1 cellular context compared by ENCODE assay signal in the genomic region with DNA sequence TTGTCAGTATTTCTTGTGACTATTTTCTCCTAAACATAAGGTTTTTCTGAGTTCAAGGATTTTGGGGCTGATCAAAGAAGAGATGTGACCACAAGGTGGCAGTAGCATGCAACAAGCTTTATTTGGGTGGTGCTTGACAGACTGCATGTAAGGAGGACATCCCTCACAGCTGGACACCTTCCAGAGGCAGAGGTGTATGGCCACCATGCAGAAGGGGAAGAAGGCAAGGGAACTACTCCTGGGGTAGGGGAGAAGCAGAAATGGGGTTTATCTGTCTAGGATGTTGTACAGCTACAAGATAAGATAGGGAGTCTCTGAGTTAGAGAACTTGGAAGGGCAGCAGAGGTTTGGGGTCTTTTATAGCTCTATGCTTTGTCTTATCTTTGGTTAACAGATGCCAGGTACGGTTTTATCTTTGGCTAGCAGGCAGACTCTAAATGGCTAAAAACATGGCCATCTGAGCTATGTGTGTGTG.
TF ChIP-seq lines count a peak whose summit lies in the region.

No MANE protein-coding gene starts in this region.

TF ChIP-seq in K562, 482 proteins besides CTCF, POLR2A, EP300 and RAD21 (continued from another document and continues in another):
- TF ChIP-seq, protein P1, sequence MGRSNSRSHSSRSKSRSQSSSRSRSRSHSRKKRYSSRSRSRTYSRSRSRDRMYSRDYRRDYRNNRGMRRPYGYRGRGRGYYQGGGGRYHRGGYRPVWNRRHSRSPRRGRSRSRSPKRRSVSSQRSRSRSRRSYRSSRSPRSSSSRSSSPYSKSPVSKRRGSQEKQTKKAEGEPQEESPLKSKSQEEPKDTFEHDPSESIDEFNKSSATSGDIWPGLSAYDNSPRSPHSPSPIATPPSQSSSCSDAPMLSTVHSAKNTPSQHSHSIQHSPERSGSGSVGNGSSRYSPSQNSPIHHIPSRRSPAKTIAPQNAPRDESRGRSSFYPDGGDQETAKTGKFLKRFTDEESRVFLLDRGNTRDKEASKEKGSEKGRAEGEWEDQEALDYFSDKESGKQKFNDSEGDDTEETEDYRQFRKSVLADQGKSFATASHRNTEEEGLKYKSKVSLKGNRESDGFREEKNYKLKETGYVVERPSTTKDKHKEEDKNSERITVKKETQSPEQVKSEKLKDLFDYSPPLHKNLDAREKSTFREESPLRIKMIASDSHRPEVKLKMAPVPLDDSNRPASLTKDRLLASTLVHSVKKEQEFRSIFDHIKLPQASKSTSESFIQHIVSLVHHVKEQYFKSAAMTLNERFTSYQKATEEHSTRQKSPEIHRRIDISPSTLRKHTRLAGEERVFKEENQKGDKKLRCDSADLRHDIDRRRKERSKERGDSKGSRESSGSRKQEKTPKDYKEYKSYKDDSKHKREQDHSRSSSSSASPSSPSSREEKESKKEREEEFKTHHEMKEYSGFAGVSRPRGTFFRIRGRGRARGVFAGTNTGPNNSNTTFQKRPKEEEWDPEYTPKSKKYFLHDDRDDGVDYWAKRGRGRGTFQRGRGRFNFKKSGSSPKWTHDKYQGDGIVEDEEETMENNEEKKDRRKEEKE (IDR thresholded peaks at IDR 0.05; ENCODE audit: borderline replicate concordance in 1 of 2, control insufficient read depth in 1 of 2, low read depth in 2 of 2, low read length in 1 of 2), result no peak
- TF ChIP-seq, protein P2, sequence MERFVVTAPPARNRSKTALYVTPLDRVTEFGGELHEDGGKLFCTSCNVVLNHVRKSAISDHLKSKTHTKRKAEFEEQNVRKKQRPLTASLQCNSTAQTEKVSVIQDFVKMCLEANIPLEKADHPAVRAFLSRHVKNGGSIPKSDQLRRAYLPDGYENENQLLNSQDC (CRISPR knock-in tag; IDR thresholded peaks at IDR 0.05), result no peak
- TF ChIP-seq SNIP1 (IDR thresholded peaks at IDR 0.05; ENCODE audit: low read depth) (no peak), SPI1 (IDR thresholded peaks at IDR 0.05; ENCODE audit: borderline replicate concordance, low read depth, low read length) (peak; percentile 70; the same call in 1 of the 2 replicates), TAF15 (IDR thresholded peaks at IDR 0.05; ENCODE audit: low read depth, low read length) (no peak), JUND (IDR thresholded peaks at IDR 0.05; ENCODE audit: borderline replicate concordance, low read depth, low read length) (no peak), JUND (tag; IDR thresholded peaks at IDR 0.05; ENCODE audit: borderline replicate concordance, low read depth, low read length) (0 out of 3 replicates have a peak, but pooled peaks have one; percentile 67), ZNF764 (CRISPR knock-in tag; IDR thresholded peaks at IDR 0.05; ENCODE audit: low read depth) (no peak), CCNT2 (IDR thresholded peaks at IDR 0.05; ENCODE audit: borderline replicate concordance, extremely low read depth, insufficient read length, low read depth, low read length) (peak; percentile 94), SREBF2 (CRISPR knock-in tag; IDR thresholded peaks at IDR 0.05) (no peak), LEF1 (IDR thresholded peaks at IDR 0.05) (peak; percentile 86), MED1 (CRISPR knock-in tag; IDR thresholded peaks at IDR 0.05; ENCODE audit: borderline replicate concordance) (no peak), NRF1 (conservative IDR thresholded peaks at IDR 0.05 in 1 of 2, IDR thresholded peaks at IDR 0.05 in 1 of 2) (no peak; a peak in 1 of 4 replicates), TRIM28 (IDR thresholded peaks at IDR 0.05) (no peak), ZBTB8A (IDR thresholded peaks at IDR 0.05; ENCODE audit: partially characterized antibody) (no peak), KHSRP (IDR thresholded peaks at IDR 0.05) (peak; percentile 90), KDM1A (IDR thresholded peaks at IDR 0.05) (peak; percentile 97 to 98)
- TF ChIP-seq, protein P3, sequence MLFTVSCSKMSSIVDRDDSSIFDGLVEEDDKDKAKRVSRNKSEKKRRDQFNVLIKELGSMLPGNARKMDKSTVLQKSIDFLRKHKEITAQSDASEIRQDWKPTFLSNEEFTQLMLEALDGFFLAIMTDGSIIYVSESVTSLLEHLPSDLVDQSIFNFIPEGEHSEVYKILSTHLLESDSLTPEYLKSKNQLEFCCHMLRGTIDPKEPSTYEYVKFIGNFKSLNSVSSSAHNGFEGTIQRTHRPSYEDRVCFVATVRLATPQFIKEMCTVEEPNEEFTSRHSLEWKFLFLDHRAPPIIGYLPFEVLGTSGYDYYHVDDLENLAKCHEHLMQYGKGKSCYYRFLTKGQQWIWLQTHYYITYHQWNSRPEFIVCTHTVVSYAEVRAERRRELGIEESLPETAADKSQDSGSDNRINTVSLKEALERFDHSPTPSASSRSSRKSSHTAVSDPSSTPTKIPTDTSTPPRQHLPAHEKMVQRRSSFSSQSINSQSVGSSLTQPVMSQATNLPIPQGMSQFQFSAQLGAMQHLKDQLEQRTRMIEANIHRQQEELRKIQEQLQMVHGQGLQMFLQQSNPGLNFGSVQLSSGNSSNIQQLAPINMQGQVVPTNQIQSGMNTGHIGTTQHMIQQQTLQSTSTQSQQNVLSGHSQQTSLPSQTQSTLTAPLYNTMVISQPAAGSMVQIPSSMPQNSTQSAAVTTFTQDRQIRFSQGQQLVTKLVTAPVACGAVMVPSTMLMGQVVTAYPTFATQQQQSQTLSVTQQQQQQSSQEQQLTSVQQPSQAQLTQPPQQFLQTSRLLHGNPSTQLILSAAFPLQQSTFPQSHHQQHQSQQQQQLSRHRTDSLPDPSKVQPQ (CRISPR knock-in tag; IDR thresholded peaks at IDR 0.05; ENCODE audit: borderline replicate concordance), result no peak
- TF ChIP-seq, protein P4, sequence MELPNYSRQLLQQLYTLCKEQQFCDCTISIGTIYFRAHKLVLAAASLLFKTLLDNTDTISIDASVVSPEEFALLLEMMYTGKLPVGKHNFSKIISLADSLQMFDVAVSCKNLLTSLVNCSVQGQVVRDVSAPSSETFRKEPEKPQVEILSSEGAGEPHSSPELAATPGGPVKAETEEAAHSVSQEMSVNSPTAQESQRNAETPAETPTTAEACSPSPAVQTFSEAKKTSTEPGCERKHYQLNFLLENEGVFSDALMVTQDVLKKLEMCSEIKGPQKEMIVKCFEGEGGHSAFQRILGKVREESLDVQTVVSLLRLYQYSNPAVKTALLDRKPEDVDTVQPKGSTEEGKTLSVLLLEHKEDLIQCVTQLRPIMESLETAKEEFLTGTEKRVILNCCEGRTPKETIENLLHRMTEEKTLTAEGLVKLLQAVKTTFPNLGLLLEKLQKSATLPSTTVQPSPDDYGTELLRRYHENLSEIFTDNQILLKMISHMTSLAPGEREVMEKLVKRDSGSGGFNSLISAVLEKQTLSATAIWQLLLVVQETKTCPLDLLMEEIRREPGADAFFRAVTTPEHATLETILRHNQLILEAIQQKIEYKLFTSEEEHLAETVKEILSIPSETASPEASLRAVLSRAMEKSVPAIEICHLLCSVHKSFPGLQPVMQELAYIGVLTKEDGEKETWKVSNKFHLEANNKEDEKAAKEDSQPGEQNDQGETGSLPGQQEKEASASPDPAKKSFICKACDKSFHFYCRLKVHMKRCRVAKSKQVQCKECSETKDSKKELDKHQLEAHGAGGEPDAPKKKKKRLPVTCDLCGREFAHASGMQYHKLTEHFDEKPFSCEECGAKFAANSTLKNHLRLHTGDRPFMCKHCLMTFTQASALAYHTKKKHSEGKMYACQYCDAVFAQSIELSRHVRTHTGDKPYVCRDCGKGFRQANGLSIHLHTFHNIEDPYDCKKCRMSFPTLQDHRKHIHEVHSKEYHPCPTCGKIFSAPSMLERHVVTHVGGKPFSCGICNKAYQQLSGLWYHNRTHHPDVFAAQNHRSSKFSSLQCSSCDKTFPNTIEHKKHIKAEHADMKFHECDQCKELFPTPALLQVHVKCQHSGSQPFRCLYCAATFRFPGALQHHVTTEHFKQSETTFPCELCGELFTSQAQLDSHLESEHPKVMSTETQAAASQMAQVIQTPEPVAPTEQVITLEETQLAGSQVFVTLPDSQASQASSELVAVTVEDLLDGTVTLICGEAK (IDR thresholded peaks at IDR 0.05), result peak; percentile 49; the same call in 1 of the 2 replicates
- TF ChIP-seq, protein P4 (CRISPR knock-in tag; IDR thresholded peaks at IDR 0.05), result no peak
- TF ChIP-seq, protein P5, sequence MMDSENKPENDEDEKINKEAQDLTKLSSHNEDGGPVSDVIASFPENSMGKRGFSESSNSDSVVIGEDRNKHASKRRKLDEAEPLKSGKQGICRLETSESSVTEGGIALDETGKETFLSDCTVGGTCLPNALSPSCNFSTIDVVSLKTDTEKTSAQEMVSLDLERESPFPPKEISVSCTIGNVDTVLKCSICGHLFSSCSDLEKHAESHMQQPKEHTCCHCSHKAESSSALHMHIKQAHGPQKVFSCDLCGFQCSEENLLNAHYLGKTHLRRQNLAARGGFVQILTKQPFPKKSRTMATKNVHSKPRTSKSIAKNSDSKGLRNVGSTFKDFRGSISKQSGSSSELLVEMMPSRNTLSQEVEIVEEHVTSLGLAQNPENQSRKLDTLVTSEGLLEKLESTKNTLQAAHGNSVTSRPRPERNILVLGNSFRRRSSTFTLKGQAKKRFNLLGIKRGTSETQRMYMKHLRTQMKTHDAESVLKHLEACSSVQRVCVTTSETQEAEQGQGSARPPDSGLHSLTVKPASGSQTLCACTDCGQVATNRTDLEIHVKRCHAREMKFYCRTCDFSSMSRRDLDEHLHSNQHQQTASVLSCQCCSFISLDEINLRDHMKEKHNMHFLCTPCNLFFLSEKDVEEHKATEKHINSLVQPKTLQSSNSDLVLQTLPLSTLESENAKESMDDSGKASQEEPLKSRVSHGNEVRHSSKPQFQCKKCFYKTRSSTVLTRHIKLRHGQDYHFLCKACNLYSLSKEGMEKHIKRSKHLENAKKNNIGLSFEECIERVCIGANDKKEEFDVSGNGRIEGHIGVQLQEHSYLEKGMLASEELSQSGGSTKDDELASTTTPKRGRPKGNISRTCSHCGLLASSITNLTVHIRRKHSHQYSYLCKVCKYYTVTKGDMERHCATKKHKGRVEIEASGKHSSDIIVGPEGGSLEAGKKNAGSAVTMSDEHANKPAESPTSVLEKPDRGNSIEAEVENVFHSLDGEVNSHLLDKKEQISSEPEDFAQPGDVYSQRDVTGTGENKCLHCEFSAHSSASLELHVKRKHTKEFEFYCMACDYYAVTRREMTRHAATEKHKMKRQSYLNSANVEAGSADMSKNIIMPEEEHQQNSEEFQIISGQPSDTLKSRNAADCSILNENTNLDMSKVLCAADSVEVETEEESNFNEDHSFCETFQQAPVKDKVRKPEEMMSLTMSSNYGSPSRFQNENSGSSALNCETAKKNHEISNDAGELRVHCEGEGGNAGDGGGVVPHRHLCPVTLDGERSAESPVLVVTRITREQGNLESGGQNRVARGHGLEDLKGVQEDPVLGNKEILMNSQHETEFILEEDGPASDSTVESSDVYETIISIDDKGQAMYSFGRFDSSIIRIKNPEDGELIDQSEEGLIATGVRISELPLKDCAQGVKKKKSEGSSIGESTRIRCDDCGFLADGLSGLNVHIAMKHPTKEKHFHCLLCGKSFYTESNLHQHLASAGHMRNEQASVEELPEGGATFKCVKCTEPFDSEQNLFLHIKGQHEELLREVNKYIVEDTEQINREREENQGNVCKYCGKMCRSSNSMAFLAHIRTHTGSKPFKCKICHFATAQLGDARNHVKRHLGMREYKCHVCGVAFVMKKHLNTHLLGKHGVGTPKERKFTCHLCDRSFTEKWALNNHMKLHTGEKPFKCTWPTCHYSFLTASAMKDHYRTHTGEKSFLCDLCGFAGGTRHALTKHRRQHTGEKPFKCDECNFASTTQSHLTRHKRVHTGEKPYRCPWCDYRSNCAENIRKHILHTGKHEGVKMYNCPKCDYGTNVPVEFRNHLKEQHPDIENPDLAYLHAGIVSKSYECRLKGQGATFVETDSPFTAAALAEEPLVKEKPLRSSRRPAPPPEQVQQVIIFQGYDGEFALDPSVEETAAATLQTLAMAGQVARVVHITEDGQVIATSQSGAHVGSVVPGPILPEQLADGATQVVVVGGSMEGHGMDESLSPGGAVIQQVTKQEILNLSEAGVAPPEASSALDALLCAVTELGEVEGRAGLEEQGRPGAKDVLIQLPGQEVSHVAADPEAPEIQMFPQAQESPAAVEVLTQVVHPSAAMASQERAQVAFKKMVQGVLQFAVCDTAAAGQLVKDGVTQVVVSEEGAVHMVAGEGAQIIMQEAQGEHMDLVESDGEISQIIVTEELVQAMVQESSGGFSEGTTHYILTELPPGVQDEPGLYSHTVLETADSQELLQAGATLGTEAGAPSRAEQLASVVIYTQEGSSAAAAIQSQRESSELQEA (IDR thresholded peaks at IDR 0.05; ENCODE audit: low read depth), result no peak
- TF ChIP-seq, protein P6, sequence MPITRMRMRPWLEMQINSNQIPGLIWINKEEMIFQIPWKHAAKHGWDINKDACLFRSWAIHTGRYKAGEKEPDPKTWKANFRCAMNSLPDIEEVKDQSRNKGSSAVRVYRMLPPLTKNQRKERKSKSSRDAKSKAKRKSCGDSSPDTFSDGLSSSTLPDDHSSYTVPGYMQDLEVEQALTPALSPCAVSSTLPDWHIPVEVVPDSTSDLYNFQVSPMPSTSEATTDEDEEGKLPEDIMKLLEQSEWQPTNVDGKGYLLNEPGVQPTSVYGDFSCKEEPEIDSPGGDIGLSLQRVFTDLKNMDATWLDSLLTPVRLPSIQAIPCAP (CRISPR knock-in tag; IDR thresholded peaks at IDR 0.05; ENCODE audit: borderline replicate concordance), result no peak
